18 cellular contexts compared by ENCODE assay signal in the genomic region with DNA sequence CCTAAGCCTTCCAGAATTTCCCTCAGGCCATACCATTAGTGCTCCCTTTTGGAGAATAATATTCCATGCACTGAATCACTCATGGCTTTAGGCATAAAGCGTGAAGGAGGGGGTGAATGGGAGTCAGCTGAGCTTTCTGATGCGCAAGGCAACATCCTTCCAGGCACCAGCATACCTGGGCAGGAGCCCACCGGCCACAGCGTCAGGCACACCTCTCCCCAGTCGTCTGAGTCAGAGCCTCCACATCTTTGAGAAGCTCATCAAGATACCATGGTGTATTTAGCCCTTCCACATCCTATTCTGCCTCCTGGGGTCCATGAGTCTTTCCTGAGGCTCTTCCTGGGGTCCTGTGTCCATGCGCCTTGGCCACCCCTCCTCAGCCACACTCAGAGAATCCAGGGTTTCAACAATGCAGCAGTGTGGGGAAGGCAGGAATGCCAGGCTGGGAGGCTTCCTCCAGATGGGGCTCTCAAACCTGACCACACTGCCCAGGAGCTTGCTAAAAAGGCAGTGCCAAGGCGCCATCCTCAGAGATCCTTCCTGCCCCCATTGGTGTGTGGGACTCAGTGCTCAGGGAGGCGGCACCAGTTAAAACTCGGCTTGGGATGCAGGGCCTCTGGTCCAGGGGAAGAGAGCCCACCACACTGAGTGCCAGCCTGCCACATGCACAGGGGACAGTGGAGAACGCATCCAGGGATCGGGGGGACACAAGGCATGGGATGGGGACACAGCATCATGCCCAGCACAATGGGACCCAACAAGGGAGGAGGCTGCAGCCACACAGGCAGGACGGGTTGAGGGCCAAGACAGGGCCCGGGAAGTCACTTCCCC. TPM values are rescaled to one million over a fixed set of nuclear protein-coding genes. Genes with fewer than 3 reads are reported as not detected.
A peak's percentile ranks its signal among the peaks of the same experiment; 100 is the strongest.
DNase-seq lines count a peak whose midpoint lies in the region; ATAC-seq and TF ChIP-seq lines count a peak whose summit lies in the region.
"Had no signal": no experiment of that assay in that cellular context is flagged by ENCODE, and none has a peak within 500 bp of the region (broad histone marks: within the 10 kb centered on the region; RNA-seq: fewer than 3 reads in every experiment).

No MANE protein-coding gene starts in this region.

- ATAC-seq in activated T-cell treated with anti-CD3 and anti-CD28 coated beads, Interleukin-2, amount 50 U/mL, for 4 hours: no peak
- ATAC-seq in mucosa of descending colon (no peak), upper lobe of left lung (ENCODE audit: low FRiP score in 2 of 2) (no peak)
- ATAC-seq: A549 had no signal

- no peak overlapping the region for H3K27ac ChIP-seq in upper lobe of left lung
- H3K27ac ChIP-seq: A549, brain microvascular endothelial cell, hepatocyte, SJSA1, testis had no signal

- TF ChIP-seq EP300 in upper lobe of left lung (IDR thresholded peaks at IDR 0.05): no peak

- peaks cover 8% of the 10 kb centered on the region for H3K27me3 Mint-ChIP-seq in activated T-cell treated with anti-CD3 and anti-CD28 coated beads, Interleukin-2, amount 50 U/mL, for 4 hours (ENCODE audit: low read depth)

- H3K4me1 ChIP-seq in mucosa of descending colon (ENCODE audit: low read depth): no peaks in the 10 kb centered on the region
- peaks cover 0 to under 1% (median 0%) of the 10 kb centered on the region in 4 donors for H3K4me1 ChIP-seq in upper lobe of left lung
- H3K4me1 ChIP-seq: A549, SJSA1, testis had no signal

- 93 to 95% methylated on average over 12 to 13 of the region's 13 CpGs for WGBS in upper lobe of left lung, 2 donors

- intact Hi-C loops in mucosa of descending colon (cut with DNase I, micrococcal nuclease): no loop called here

- no peak overlapping the region for H3K4me3 ChIP-seq in mucosa of descending colon
- no peak overlapping the region for H3K4me3 ChIP-seq in upper lobe of left lung
- H3K4me3 ChIP-seq: A549, hepatocyte, SJSA1, testis had no signal

- peaks cover 13% of the 10 kb centered on the region for H3K9me3 Mint-ChIP-seq in activated T-cell treated with anti-CD3 and anti-CD28 coated beads, Interleukin-2, amount 50 U/mL, for 4 hours

- H3K27me3 ChIP-seq in upper lobe of left lung: peaks cover 0 to 3% (median 1%) of the 10 kb centered on the region in 4 donors
- H3K27me3 ChIP-seq: testis had no signal

- H3K4me3 Mint-ChIP-seq in activated T-cell treated with anti-CD3 and anti-CD28 coated beads, Interleukin-2, amount 50 U/mL, for 4 hours: no peak overlapping the region
- H3K4me3 Mint-ChIP-seq: CD4-positive, alpha-beta memory T cell had no signal

- H3K4me1 Mint-ChIP-seq in activated T-cell treated with anti-CD3 and anti-CD28 coated beads, Interleukin-2, amount 50 U/mL, for 4 hours (ENCODE audit: low read depth): peaks cover 16% of the 10 kb centered on the region

- peak; percentile 0 for DNase-seq in activated T-cell treated with anti-CD3 and anti-CD28 coated beads, Interleukin-2, amount 50 U/mL, for 4 hours
- DNase-seq in activated T-cell treated with anti-CD3 and anti-CD28 coated beads for 4 hours (no peak), ecto neural progenitor cell (ENCODE audit: low spot score) (peak; percentile 25), mucosa of descending colon (peak in 2 of 3 donors; percentile 7 to 29), upper lobe of left lung (peak; percentile 11 to 51), AG08396 (ENCODE audit: low spot score) (no peak), RKO (ENCODE audit: low spot score) (no peak), DMS114 treated with DMSO at 0.1 percent for 48 hours (lab: John Stamatoyannopoulos, UW; ENCODE audit: unreplicated experiment) (no peak)
- DNase-seq: activated CD4-positive, alpha-beta T cell treated with anti-CD3 and anti-CD28 coated beads, Interleukin-2, amount 50 U/mL, for 1 hour; brain microvascular endothelial cell; GOT3; NCI-H345; T1000; testis had no signal

- H3K36me3 Mint-ChIP-seq in activated T-cell treated with anti-CD3 and anti-CD28 coated beads, Interleukin-2, amount 50 U/mL, for 4 hours (ENCODE audit: insufficient read depth): no peaks in the 10 kb centered on the region

- TF ChIP-seq POLR2A in upper lobe of left lung (IDR thresholded peaks at IDR 0.05): no peak

- no peak for TF ChIP-seq CTCF in mucosa of descending colon (IDR thresholded peaks at IDR 0.05)
- TF ChIP-seq CTCF in upper lobe of left lung (IDR thresholded peaks at IDR 0.05): no peak

- H3K36me3 ChIP-seq in mucosa of descending colon (ENCODE audit: low read depth) (no peaks in the 10 kb centered on the region), upper lobe of left lung (no peaks in the 10 kb centered on the region)
- H3K36me3 ChIP-seq: brain microvascular endothelial cell, SJSA1 had no signal

- H3K9me3 ChIP-seq in mucosa of descending colon (no peaks in the 10 kb centered on the region), upper lobe of left lung (peaks cover 0 to 5% (median 3%) of the 10 kb centered on the region in 4 donors)
- H3K9me3 ChIP-seq: SJSA1, testis had no signal

RNA-seq across cellular contexts. Expression of a gene that starts 31.6 kb away (rescaled TPM):
- total RNA-seq in activated T-cell treated with anti-CD3 and anti-CD28 coated beads, Interleukin-2, amount 50 U/mL, for 4 hours: under 1 TPM; 0.29 to 0.60 (median 0.38) TPM
- total RNA-seq in mucosa of descending colon (1 to 10 TPM in 1 of 3 donors, under 1 TPM in 2; 0.43 to 1.2 (median 0.58) TPM), upper lobe of left lung (1 to 10 TPM; 2.3 to 8.4 (median 4.9) TPM)
- total RNA-seq: SJSA1 had no signal

Comparison
In these comparisons a context has a peak if more than half of its experiments do, and no peak if none do; other contexts are left out.
1. DNase-seq: peak in activated T-cell treated with anti-CD3 and anti-CD28 coated beads, Interleukin-2, amount 50 U/mL, for 4 hours (single experiment), ecto neural progenitor cell (single experiment), mucosa of descending colon (2 of 3) and upper lobe of left lung (2 of 2); none in activated T-cell treated with anti-CD3 and anti-CD28 coated beads for 4 hours (single experiment), AG08396 (single experiment), RKO (single experiment) and DMS114 treated with DMSO at 0.1 percent for 48 hours (single experiment).